Comparison of ENCODE assay signal across 9 cellular contexts in genomic region chr6:4155848-4156466, GRCh38. TPM values are rescaled to one million over a fixed set of nuclear protein-coding genes. Genes with fewer than 3 reads are reported as not detected.
DNase-seq lines count a peak whose midpoint lies in the region; ATAC-seq and TF ChIP-seq lines count a peak whose summit lies in the region.
"Had no signal": no experiment of that assay in that cellular context is flagged by ENCODE, and none has a peak within 500 bp of the region (broad histone marks: within the 10 kb centered on the region; RNA-seq: fewer than 3 reads in every experiment).

No MANE protein-coding gene starts in this region.

- intact Hi-C loops in Caco-2 (cut with micrococcal nuclease; ENCODE audit: unreplicated experiment): loop anchor here (1.0 kb wide), 2 partner anchors 30 to 101 kb away; no protein-coding TSS in a partner anchor
- intact Hi-C loops in activated T-helper 1 cell treated with anti-CD3 and anti-CD28 coated beads, Interleukin-12 subunit alpha, Interleukin-12 subunit beta, Interleukin-2, Interleukin-4 antibody, amounts not matched to agents 30 ng/mL and 10 ng/mL and 1 ng/mL, durations not matched to agents 14 hours and 24 hours and 36 hours (cut with micrococcal nuclease): loop anchor here (1.0 to 5.0 kb wide), 8 partner anchors 21 to 781 kb away; partner anchors contain the start of gene ECI2

- no peaks in the 10 kb centered on the region for H3K9me3 Mint-ChIP-seq in Caco-2 (ENCODE audit: unreplicated experiment)
- H3K9me3 Mint-ChIP-seq in activated T-helper 1 cell treated with anti-CD3 and anti-CD28 coated beads, Interleukin-12 subunit alpha, Interleukin-12 subunit beta, Interleukin-2, Interleukin-4 antibody, amounts not matched to agents 30 ng/mL and 10 ng/mL and 1 ng/mL, durations not matched to agents 14 hours and 24 hours and 36 hours: no peaks in the 10 kb centered on the region
- H3K9me3 Mint-ChIP-seq: T-helper 1 cell treated with Interleukin-12 subunit alpha and Interleukin-12 subunit beta and Interleukin-4 antibody, amounts not matched to agents 30 μg/mL and 1 μg/mL, for 36 hours had no signal

- H3K27ac Mint-ChIP-seq in Caco-2 (ENCODE audit: unreplicated experiment): no peak overlapping the region
- H3K27ac Mint-ChIP-seq in activated T-helper 1 cell treated with anti-CD3 and anti-CD28 coated beads, Interleukin-12 subunit alpha, Interleukin-12 subunit beta, Interleukin-2, Interleukin-4 antibody, amounts not matched to agents 30 ng/mL and 10 ng/mL and 1 ng/mL, durations not matched to agents 14 hours and 24 hours and 36 hours: no peak overlapping the region
- H3K27ac Mint-ChIP-seq: T-helper 1 cell treated with Interleukin-12 subunit alpha and Interleukin-12 subunit beta and Interleukin-4 antibody, amounts not matched to agents 30 μg/mL and 1 μg/mL, for 36 hours had no signal

- no peaks in the 10 kb centered on the region for H3K4me1 Mint-ChIP-seq in Caco-2 (ENCODE audit: low read depth, unreplicated experiment)
- peaks cover 6% of the 10 kb centered on the region for H3K4me1 Mint-ChIP-seq in activated T-helper 1 cell treated with anti-CD3 and anti-CD28 coated beads, Interleukin-12 subunit alpha, Interleukin-12 subunit beta, Interleukin-2, Interleukin-4 antibody, amounts not matched to agents 30 ng/mL and 10 ng/mL and 1 ng/mL, durations not matched to agents 14 hours and 24 hours and 36 hours (ENCODE audit: low read depth)

- H3K4me3 Mint-ChIP-seq in Caco-2 (ENCODE audit: unreplicated experiment): no peak overlapping the region
- no peak overlapping the region for H3K4me3 Mint-ChIP-seq in activated T-helper 1 cell treated with anti-CD3 and anti-CD28 coated beads, Interleukin-12 subunit alpha, Interleukin-12 subunit beta, Interleukin-2, Interleukin-4 antibody, amounts not matched to agents 30 ng/mL and 10 ng/mL and 1 ng/mL, durations not matched to agents 14 hours and 24 hours and 36 hours
- H3K4me3 Mint-ChIP-seq: T-helper 1 cell treated with Interleukin-12 subunit alpha and Interleukin-12 subunit beta and Interleukin-4 antibody, amounts not matched to agents 30 μg/mL and 1 μg/mL, for 36 hours had no signal

- CTCF ChIA-PET in Caco-2 (lab: Charles Lee): interaction anchor here (0.6 to 1.5 kb wide), 6 partner anchors 20 to 163 kb away, joined by 3 to 8 read pairs (median 4); partner anchors contain the start of gene ECI2

- H3K4me3 ChIP-seq in Caco-2 (ENCODE audit: low read depth, low read length): no peak overlapping the region
- no peak overlapping the region for H3K4me3 ChIP-seq in MM.1S (ENCODE audit: low read length)
- no peak overlapping the region for H3K4me3 ChIP-seq in RWPE2 (ENCODE audit: severe bottlenecking)

- no peaks in the 10 kb centered on the region for H3F3A ChIP-seq in MM.1S (ENCODE audit: insufficient read depth, low read length)

- H3K4me1 ChIP-seq in Caco-2: no peaks in the 10 kb centered on the region
- H3K4me1 ChIP-seq in MM.1S (ENCODE audit: low read length): peaks cover 6% of the 10 kb centered on the region; the same call in 1 of the 2 replicates
- no peaks in the 10 kb centered on the region for H3K4me1 ChIP-seq in RWPE2 (ENCODE audit: insufficient read depth, poor library complexity, severe bottlenecking)

- peak; percentile 83 to 84 for TF ChIP-seq CTCF in Caco-2 (IDR thresholded peaks at IDR 0.05; ENCODE audit: insufficient read depth in 1 of 2, low read depth in 1 of 2, low read length in 1 of 2, severe bottlenecking in 1 of 2, unreplicated experiment in 1 of 2)
- TF ChIP-seq CTCF in MM.1S (IDR thresholded peaks at IDR 0.05; ENCODE audit: low read length): peak; percentile 78
- peak; percentile 95 for TF ChIP-seq CTCF in RWPE2 (IDR thresholded peaks at IDR 0.05; ENCODE audit: poor library complexity, severe bottlenecking)

- H3K79me2 ChIP-seq in MM.1S (ENCODE audit: low read length): no peaks in the 10 kb centered on the region

- no peak overlapping the region for H3K9ac ChIP-seq in MM.1S (ENCODE audit: low read length)

- peak overlapping the region; percentile 14; the same call in 1 of the 2 replicates for H3K4me2 ChIP-seq in MM.1S (ENCODE audit: low read depth, low read length)

- 0 out of 2 replicates have a peak overlapping the region, but pooled peaks have one; percentile 13 for H2AFZ ChIP-seq in MM.1S (ENCODE audit: low read length)

- H3K27ac ChIP-seq in MM.1S (ENCODE audit: low read length) (no peak overlapping the region), RWPE2 (ENCODE audit: poor library complexity, severe bottlenecking) (no peak overlapping the region)

- POLR2A ChIA-PET in Caco-2 (lab: Charles Lee): no interaction called here

- H3K27me3 ChIP-seq in Caco-2 (replicated peaks; ENCODE audit: control insufficient read depth, insufficient read depth, low read length): no peaks in the 10 kb centered on the region
- H3K27me3 ChIP-seq in MM.1S (replicated peaks; ENCODE audit: insufficient read depth, low read length): no peaks in the 10 kb centered on the region
- no peaks in the 10 kb centered on the region for H3K27me3 ChIP-seq in RWPE2 (ENCODE audit: insufficient read depth, poor library complexity, severe bottlenecking)

- peaks cover 12% of the 10 kb centered on the region for H3K27me3 Mint-ChIP-seq in Caco-2 (ENCODE audit: insufficient read depth, unreplicated experiment)
- peaks cover 3% of the 10 kb centered on the region for H3K27me3 Mint-ChIP-seq in activated T-helper 1 cell treated with anti-CD3 and anti-CD28 coated beads, Interleukin-12 subunit alpha, Interleukin-12 subunit beta, Interleukin-2, Interleukin-4 antibody, amounts not matched to agents 30 ng/mL and 10 ng/mL and 1 ng/mL, durations not matched to agents 14 hours and 24 hours and 36 hours (ENCODE audit: insufficient read depth)

- ATAC-seq in GM21576 (IDR thresholded peaks at IDR 0.05; ENCODE audit: unreplicated experiment) (peak; percentile 84), RWPE2 (ENCODE audit: low read depth) (peak; percentile 97)

- no peaks in the 10 kb centered on the region for H3K9me2 ChIP-seq in MM.1S (replicated peaks; ENCODE audit: insufficient read depth, low read length)

- H3K9me3 ChIP-seq in Caco-2 (no peaks in the 10 kb centered on the region), MM.1S (replicated peaks; ENCODE audit: insufficient read depth, low read length) (no peaks in the 10 kb centered on the region), RWPE2 (ENCODE audit: severe bottlenecking) (no peaks in the 10 kb centered on the region)

- no peaks in the 10 kb centered on the region for H4K20me1 ChIP-seq in MM.1S (ENCODE audit: insufficient read depth, low read length)

- H3K36me3 ChIP-seq in Caco-2 (ENCODE audit: control insufficient read depth, insufficient read depth, low read length) (no peaks in the 10 kb centered on the region), MM.1S (replicated peaks; ENCODE audit: insufficient read depth, low read length) (no peaks in the 10 kb centered on the region), RWPE2 (ENCODE audit: low read depth) (no peaks in the 10 kb centered on the region)

- no TSS peak for BruUV-seq in Caco-2 (replicated peaks; lab: Mats Ljungman, UMichigan)

- H3K36me3 Mint-ChIP-seq in Caco-2 (ENCODE audit: insufficient read depth, unreplicated experiment): no peaks in the 10 kb centered on the region
- no peaks in the 10 kb centered on the region for H3K36me3 Mint-ChIP-seq in activated T-helper 1 cell treated with anti-CD3 and anti-CD28 coated beads, Interleukin-12 subunit alpha, Interleukin-12 subunit beta, Interleukin-2, Interleukin-4 antibody, amounts not matched to agents 30 ng/mL and 10 ng/mL and 1 ng/mL, durations not matched to agents 14 hours and 24 hours and 36 hours (ENCODE audit: low read depth)

- DNase-seq in Caco-2: peak; percentile 77 to 79
- DNase-seq in MM.1S: peak; percentile 75
- DNase-seq in RWPE2 (ENCODE audit: low spot score): peak; percentile 77
- DNase-seq in activated T-helper 1 cell treated with anti-CD3 and anti-CD28 coated beads, Interleukin-12 subunit alpha, Interleukin-12 subunit beta, Interleukin-2, Interleukin-4 antibody, amounts not matched to agents 30 ng/mL and 10 ng/mL and 1 ng/mL, durations not matched to agents 14 hours and 24 hours and 36 hours (ENCODE audit: low spot score): peak; percentile 70
- peak; percentile 74 for DNase-seq in fibroblast of the conjunctiva (ENCODE audit: low read depth)
- peak in 54 of 56 donors; percentile 11 to 91 (median 52) for DNase-seq in nucleus accumbens (lab: John Stamatoyannopoulos, UW)
- peak; percentile 94 for DNase-seq in superior temporal gyrus (ENCODE audit: extremely low spot score)

RNA-seq across cellular contexts. Expression of gene ECI2, which starts 20.6 kb away (rescaled TPM):
- total RNA-seq in Caco-2 (2022): 21.1 and 24.6 TPM in 2 replicates
- 12.5 and 13.4 TPM in 2 replicates for total RNA-seq in activated T-helper 1 cell treated with anti-CD3 and anti-CD28 coated beads, Interleukin-12 subunit alpha, Interleukin-12 subunit beta, Interleukin-2, Interleukin-4 antibody, amounts not matched to agents 30 ng/mL and 10 ng/mL and 1 ng/mL, durations not matched to agents 14 hours and 24 hours and 36 hours
